ENCODE assay signal across 28 cellular contexts in genomic region chr5:54037205-54037604, GRCh38.
"Had no signal": no experiment of that assay in that cellular context is flagged by ENCODE, and none has a peak within 500 bp of the region (broad histone marks: within the 10 kb centered on the region; RNA-seq: fewer than 3 reads in every experiment).

No MANE protein-coding gene starts in this region.

- ATAC-seq: natural killer cell; psoas muscle; right cardiac atrium; right lobe of liver; stimulated activated memory B cell treated with anti-CD40 and anti-IgM and Interleukin-4, amounts not matched to agents 10 μg/mL and 1 μg/mL and 100 μg/mL, for 72 hours; stimulated activated naive CD8-positive, alpha-beta T cell treated with anti-CD3 and anti-CD28 coated beads, Interleukin-15, amount 100 ng/mL, for 72 hours; stimulated activated naive CD8-positive, alpha-beta T cell treated with anti-CD3 and anti-CD28 coated beads, Interleukin-15, Interleukin-2, amounts not matched to agents 100 U/mL and 50 U/mL, for 24 hours; upper lobe of right lung had no signal

- H3K27ac ChIP-seq: neural progenitor cell, ovary, parathyroid adenoma, psoas muscle, right lobe of liver, sigmoid colon, spleen, suprapubic skin, testis, tibial artery, transverse colon, upper lobe of right lung, uterus had no signal

- DNase-seq: natural killer cell; occipital lobe; ovary; posterior cingulate gyrus; psoas muscle; right cardiac atrium; right lobe of liver; sigmoid colon; spleen; stimulated activated CD4-positive, alpha-beta T cell treated with anti-CD3 and anti-CD28 coated beads, Interleukin-12 subunit alpha, Interleukin-12 subunit beta, amount 100 ng/mL, for 4 hours; stimulated activated CD4-positive, alpha-beta T cell treated with anti-CD3 and anti-CD28 coated beads, Interleukin-1b, Interleukin-23, amount 100 ng/mL, for 48 hours; stimulated activated CD4-positive, alpha-beta T cell treated with anti-CD3 and anti-CD28 coated beads, Interleukin-4, amount 100 ng/mL, for 1 hour; stimulated activated CD4-positive, alpha-beta T cell treated with anti-CD3 and anti-CD28 coated beads, Interleukin-4, amount 100 ng/mL, for 4 hours; stimulated activated CD8-positive, alpha-beta memory T cell treated with anti-CD3 and anti-CD28 coated beads, Interleukin-4, amount 100 ng/mL, for 48 hours; stimulated activated naive CD4-positive, alpha-beta T cell; stimulated activated naive CD8-positive, alpha-beta T cell treated with anti-CD3 and anti-CD28 coated beads, Interleukin-15, amount 100 ng/mL, for 72 hours; stimulated activated naive CD8-positive, alpha-beta T cell treated with anti-CD3 and anti-CD28 coated beads, Interleukin-15, Interleukin-2, amounts not matched to agents 100 U/mL and 50 U/mL, for 24 hours; substantia nigra; testis; tibial artery; transverse colon; upper lobe of right lung; uterus had no signal

- H3K4me2 ChIP-seq: neural progenitor cell, smooth muscle cell had no signal

- H3K36me3 ChIP-seq: neural progenitor cell, ovary, right lobe of liver, sigmoid colon, suprapubic skin, tibial artery, transverse colon, upper lobe of right lung, uterus had no signal

- H3K4me1 ChIP-seq: neural progenitor cell, parathyroid adenoma, psoas muscle, right lobe of liver, spleen, suprapubic skin, testis, tibial artery, upper lobe of right lung, uterus had no signal

- H3K27me3 ChIP-seq: neural progenitor cell, right lobe of liver, sigmoid colon, spleen, suprapubic skin, testis, tibial artery, transverse colon, upper lobe of right lung, uterus had no signal

- H3K9me3 ChIP-seq: ovary, psoas muscle, right lobe of liver, sigmoid colon, spleen, suprapubic skin, testis, tibial artery, transverse colon, upper lobe of right lung, uterus had no signal

- H3K9ac ChIP-seq: neural progenitor cell, parathyroid adenoma had no signal

- H3K79me2 ChIP-seq: parathyroid adenoma had no signal

- H3K4me3 ChIP-seq: neural progenitor cell, ovary, psoas muscle, right lobe of liver, sigmoid colon, smooth muscle cell, spleen, suprapubic skin, testis, tibial artery, transverse colon, upper lobe of right lung, uterus had no signal

- H2AFZ ChIP-seq: neural progenitor cell, parathyroid adenoma had no signal
